Comparison of ENCODE assay signal across 8 cellular contexts in the genomic region with DNA sequence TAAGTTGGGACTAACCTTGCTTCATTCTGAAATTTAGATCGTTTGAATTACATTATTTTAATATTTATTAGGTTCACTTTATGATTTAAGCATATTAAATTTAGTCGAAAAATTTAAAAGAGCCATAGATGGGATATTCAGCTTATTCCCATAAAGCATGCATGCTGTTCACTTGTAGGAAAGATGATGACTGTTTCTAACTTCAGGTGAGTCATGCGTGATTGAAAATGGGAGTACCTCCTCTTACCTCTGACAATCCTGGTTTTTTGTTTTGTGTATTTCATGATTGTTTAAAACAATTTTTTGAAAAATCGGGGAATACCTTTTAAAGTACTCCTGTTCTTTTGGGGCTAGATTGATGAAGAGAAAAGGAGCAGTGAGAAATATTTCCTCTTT. TPM values are rescaled to one million over a fixed set of nuclear protein-coding genes. Genes with fewer than 3 reads are reported as not detected.
A peak's percentile ranks its signal among the peaks of the same experiment; 100 is the strongest.
DNase-seq lines count a peak whose midpoint lies in the region; TF ChIP-seq lines count a peak whose summit lies in the region.

No MANE protein-coding gene starts in this region.

- H3K27me3 ChIP-seq in CD4-positive, alpha-beta memory T cell (ENCODE audit: insufficient read depth, low read length): no peaks in the 10 kb centered on the region
- H3K27me3 ChIP-seq in MM.1S (replicated peaks; ENCODE audit: insufficient read depth, low read length): no peaks in the 10 kb centered on the region
- no peaks in the 10 kb centered on the region for H3K27me3 ChIP-seq in ectodermal cell (ENCODE audit: control insufficient read depth, insufficient read depth, low read length, poor library complexity, severe bottlenecking)
- H3K27me3 ChIP-seq in neural cell (ENCODE audit: insufficient read depth, low read depth, low read length): no peaks in the 10 kb centered on the region

- peaks cover 15 to 49% of the 10 kb centered on the region in 2 donors for H3K36me3 Mint-ChIP-seq in CD4-positive, alpha-beta memory T cell

- TF ChIP-seq CTCF in MM.1S (IDR thresholded peaks at IDR 0.05; ENCODE audit: low read length) (no peak), neural cell (IDR thresholded peaks at IDR 0.05; ENCODE audit: poor library complexity, severe bottlenecking) (no peak)

- in situ Hi-C loops in G401 (cut with HindIII; ENCODE audit: low sequenced_read_pairs): no loop called here

- H3K4me1 Mint-ChIP-seq in CD4-positive, alpha-beta memory T cell: peaks cover 62 to 87% (median 75%) of the 10 kb centered on the region in 4 donors

- H3K79me2 ChIP-seq in MM.1S (ENCODE audit: low read length) (peaks cover 70% of the 10 kb centered on the region), neural cell (replicated peaks; ENCODE audit: insufficient read depth, low read length) (peaks cover 69% of the 10 kb centered on the region)

- CTCF ChIA-PET in CD4-positive, alpha-beta memory T cell (lab: Charles Lee; ENCODE audit: partially characterized antibody): interaction anchor here (1.1 kb wide), 2 partner anchors 13 to 40 kb away, joined by 3 to 5 read pairs; no protein-coding TSS in a partner anchor

- peak overlapping the region; percentile 90 for H3K27ac ChIP-seq in CD4-positive, alpha-beta memory T cell (ENCODE audit: low read depth, low read length)
- H3K27ac ChIP-seq in MM.1S (ENCODE audit: low read length) (peak overlapping the region; percentile 86; the same call in 1 of the 2 replicates), ectodermal cell (ENCODE audit: insufficient read depth, low read depth, low read length, poor library complexity, severe bottlenecking) (no peak overlapping the region), neural cell (ENCODE audit: low read length) (no peak overlapping the region)

- no peak for TF ChIP-seq EP300 in neural cell (conservative IDR thresholded peaks at IDR 0.05; ENCODE audit: poor library complexity, severe bottlenecking)

- no peak for TF ChIP-seq RAD21 in neural cell (conservative IDR thresholded peaks at IDR 0.05)

- no peak for DNase-seq in CD4-positive, alpha-beta memory T cell
- DNase-seq in MM.1S (no peak), G401 (ENCODE audit: low spot score) (no peak), GF-D8 (lab: John Stamatoyannopoulos, UW) (no peak), AG08396 (ENCODE audit: low spot score) (no peak)
- DNase-seq in stimulated activated CD4-positive, alpha-beta T cell treated with anti-CD3 and anti-CD28 coated beads, Interleukin-4, amount 100 ng/mL, for 4 hours: no peak

- POLR2A ChIA-PET in CD4-positive, alpha-beta memory T cell (lab: Charles Lee; ENCODE audit: partially characterized antibody): interaction anchor here (0.8 to 4.7 kb wide), 5 partner anchors 88 to 391 kb away, joined by 3 to 57 read pairs (median 9); partner anchors contain the start of genes BTAF1 and FGFBP3

- peaks cover 0 to 5% (median 0%) of the 10 kb centered on the region in 8 donors for H3K9me3 Mint-ChIP-seq in CD4-positive, alpha-beta memory T cell

- no peaks in the 10 kb centered on the region for H3K27me3 Mint-ChIP-seq in CD4-positive, alpha-beta memory T cell

- H3K4me3 Mint-ChIP-seq in CD4-positive, alpha-beta memory T cell: peak overlapping the region; percentile 90 to 99 (median 99)

- no peaks in the 10 kb centered on the region for H3K36me3 ChIP-seq in CD4-positive, alpha-beta memory T cell (ENCODE audit: insufficient read depth, low read length)
- H3K36me3 ChIP-seq in MM.1S (replicated peaks; ENCODE audit: insufficient read depth, low read length) (no peaks in the 10 kb centered on the region), ectodermal cell (ENCODE audit: control insufficient read depth, insufficient read depth, low read length) (no peaks in the 10 kb centered on the region), neural cell (ENCODE audit: insufficient read depth, low read length) (no peaks in the 10 kb centered on the region)

- H2AFZ ChIP-seq in MM.1S (ENCODE audit: low read length) (no peak overlapping the region), neural cell (ENCODE audit: low read depth, low read length) (no peak overlapping the region)

- H3K27ac Mint-ChIP-seq in CD4-positive, alpha-beta memory T cell: peak overlapping the region; percentile 82 to 99 (median 98)

- peak overlapping the region; percentile 87 for H3K4me2 ChIP-seq in MM.1S (ENCODE audit: low read depth, low read length)
- H3K4me2 ChIP-seq in neural cell (ENCODE audit: low read length): peak overlapping the region; percentile 83

- peak overlapping the region; percentile 80; the same call in 1 of the 2 replicates for H3K9ac ChIP-seq in MM.1S (ENCODE audit: low read length)
- no peak overlapping the region for H3K9ac ChIP-seq in neural cell (ENCODE audit: low read length)

- H3K4me3 ChIP-seq in CD4-positive, alpha-beta memory T cell (ENCODE audit: low read length in 2 of 2): peak overlapping the region; percentile 83
- H3K4me3 ChIP-seq in MM.1S (ENCODE audit: low read length) (peak overlapping the region; percentile 89), ectodermal cell (ENCODE audit: insufficient read depth, low read depth, low read length) (peak overlapping the region; percentile 92), neural cell (ENCODE audit: low read length) (peak overlapping the region; percentile 95)

- intact Hi-C loops in CD4-positive, alpha-beta memory T cell (cut with micrococcal nuclease): loop anchor here (1.0 to 5.0 kb wide), 5 partner anchors 41 to 502 kb away; partner anchors contain the start of genes BTAF1, CPEB3, HECTD2 and MARCHF5

- H3K4me1 ChIP-seq in CD4-positive, alpha-beta memory T cell (ENCODE audit: insufficient read depth, low read length): peaks cover 68% of the 10 kb centered on the region
- H3K4me1 ChIP-seq in MM.1S (ENCODE audit: low read length) (peaks cover 11% of the 10 kb centered on the region), ectodermal cell (ENCODE audit: control insufficient read depth, insufficient read depth, low read length) (peaks cover 17% of the 10 kb centered on the region)

- H4K20me1 ChIP-seq in MM.1S (ENCODE audit: insufficient read depth, low read length) (peaks cover 11% of the 10 kb centered on the region; the same call in 1 of the 2 replicates), neural cell (ENCODE audit: insufficient read depth) (peaks cover 6% of the 10 kb centered on the region)

- 22 to 30% methylated on average over 3 of the region's 4 CpGs for WGBS in ectodermal cell, 2 experiments

- H3F3A ChIP-seq in MM.1S (ENCODE audit: insufficient read depth, low read length) (peaks cover 29% of the 10 kb centered on the region), neural cell (ENCODE audit: insufficient read depth, low read length, poor library complexity, severe bottlenecking) (no peaks in the 10 kb centered on the region)

- no peaks in the 10 kb centered on the region for H3K9me2 ChIP-seq in MM.1S (replicated peaks; ENCODE audit: insufficient read depth, low read length)
- H3K9me2 ChIP-seq in neural cell (ENCODE audit: insufficient read depth, low read length): no peaks in the 10 kb centered on the region

- no peaks in the 10 kb centered on the region for H3K9me3 ChIP-seq in CD4-positive, alpha-beta memory T cell (ENCODE audit: control insufficient read depth in 1 of 2, low read length in 2 of 2)
- H3K9me3 ChIP-seq in MM.1S (replicated peaks; ENCODE audit: insufficient read depth, low read length) (no peaks in the 10 kb centered on the region), ectodermal cell (ENCODE audit: control insufficient read depth, low read length) (no peaks in the 10 kb centered on the region), neural cell (ENCODE audit: low read length) (no peaks in the 10 kb centered on the region)

TF ChIP-seq in neural cell, 6 proteins besides CTCF, POLR2A, EP300 and RAD21:
- peak; percentile 35 for TF ChIP-seq MXI1 (conservative IDR thresholded peaks at IDR 0.05; ENCODE audit: poor library complexity, severe bottlenecking)
- TF ChIP-seq, protein P1, sequence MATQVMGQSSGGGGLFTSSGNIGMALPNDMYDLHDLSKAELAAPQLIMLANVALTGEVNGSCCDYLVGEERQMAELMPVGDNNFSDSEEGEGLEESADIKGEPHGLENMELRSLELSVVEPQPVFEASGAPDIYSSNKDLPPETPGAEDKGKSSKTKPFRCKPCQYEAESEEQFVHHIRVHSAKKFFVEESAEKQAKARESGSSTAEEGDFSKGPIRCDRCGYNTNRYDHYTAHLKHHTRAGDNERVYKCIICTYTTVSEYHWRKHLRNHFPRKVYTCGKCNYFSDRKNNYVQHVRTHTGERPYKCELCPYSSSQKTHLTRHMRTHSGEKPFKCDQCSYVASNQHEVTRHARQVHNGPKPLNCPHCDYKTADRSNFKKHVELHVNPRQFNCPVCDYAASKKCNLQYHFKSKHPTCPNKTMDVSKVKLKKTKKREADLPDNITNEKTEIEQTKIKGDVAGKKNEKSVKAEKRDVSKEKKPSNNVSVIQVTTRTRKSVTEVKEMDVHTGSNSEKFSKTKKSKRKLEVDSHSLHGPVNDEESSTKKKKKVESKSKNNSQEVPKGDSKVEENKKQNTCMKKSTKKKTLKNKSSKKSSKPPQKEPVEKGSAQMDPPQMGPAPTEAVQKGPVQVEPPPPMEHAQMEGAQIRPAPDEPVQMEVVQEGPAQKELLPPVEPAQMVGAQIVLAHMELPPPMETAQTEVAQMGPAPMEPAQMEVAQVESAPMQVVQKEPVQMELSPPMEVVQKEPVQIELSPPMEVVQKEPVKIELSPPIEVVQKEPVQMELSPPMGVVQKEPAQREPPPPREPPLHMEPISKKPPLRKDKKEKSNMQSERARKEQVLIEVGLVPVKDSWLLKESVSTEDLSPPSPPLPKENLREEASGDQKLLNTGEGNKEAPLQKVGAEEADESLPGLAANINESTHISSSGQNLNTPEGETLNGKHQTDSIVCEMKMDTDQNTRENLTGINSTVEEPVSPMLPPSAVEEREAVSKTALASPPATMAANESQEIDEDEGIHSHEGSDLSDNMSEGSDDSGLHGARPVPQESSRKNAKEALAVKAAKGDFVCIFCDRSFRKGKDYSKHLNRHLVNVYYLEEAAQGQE (IDR thresholded peaks at IDR 0.05; ENCODE audit: borderline replicate concordance): no peak

RNA-seq across cellular contexts. Expression of gene TNKS2, which starts 1.4 kb away (rescaled TPM):
- total RNA-seq in CD4-positive, alpha-beta memory T cell: 10 to 100 TPM; 65.5 to 70.0 TPM
- 10 to 100 TPM; 18.7 to 30.6 TPM for polyA plus RNA-seq in CD4-positive, alpha-beta memory T cell
- 54.5 TPM for polyA plus RNA-seq in ectodermal cell (2013, experiment 1 of 4)
- 52.9 TPM for polyA plus RNA-seq in ectodermal cell (2013, experiment 2 of 4)
- polyA plus RNA-seq in ectodermal cell (2013, experiment 3 of 4): 40.9 TPM
- 43.4 TPM for polyA plus RNA-seq in ectodermal cell (2013, experiment 4 of 4)
- 28.0 and 30.4 TPM in 2 replicates for polyA plus RNA-seq in neural cell
- polyA minus RNA-seq in neural cell: 106 and 119 TPM in 2 replicates
- 38.4 and 54.3 TPM in 2 replicates for total RNA-seq in G401 (2014; rRNA removed; shearing (Covaris generic))

Comparison
In these comparisons a context has a peak if more than half of its experiments do, and no peak if none do; other contexts are left out.
1. H3K27ac ChIP-seq: peak in CD4-positive, alpha-beta memory T cell (single experiment) and MM.1S (single experiment); none in ectodermal cell (single experiment) and neural cell (single experiment).
2. Peak in every context shown above with its lines, with median percentiles within 50 percentile points of each other: H3K4me3 ChIP-seq.